ENCODE assay signal across 15 cellular contexts in the genomic region with DNA sequence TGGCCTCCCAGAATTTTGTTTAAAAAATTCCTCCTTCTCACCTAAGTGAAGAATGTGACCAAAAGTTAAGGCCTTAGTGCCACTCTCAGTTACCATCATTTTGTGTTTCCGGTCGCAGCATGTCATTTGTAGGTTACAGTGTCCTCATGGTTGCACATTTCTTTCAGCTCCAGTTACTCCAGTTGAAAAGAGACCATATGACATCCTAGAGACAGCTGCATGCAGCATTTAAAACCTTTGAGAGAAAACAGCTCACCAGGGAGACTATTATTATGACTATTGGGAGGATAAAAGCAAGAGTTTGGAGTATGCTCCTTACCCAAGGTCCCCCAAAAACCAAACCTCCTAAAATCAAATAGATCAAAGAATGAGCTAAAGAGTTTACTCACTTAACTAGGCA. TPM values are rescaled to one million over a fixed set of nuclear protein-coding genes. Genes with fewer than 3 reads are reported as not detected.
DNase-seq lines count a peak whose midpoint lies in the region; ATAC-seq and TF ChIP-seq lines count a peak whose summit lies in the region.
"Had no signal": no experiment of that assay in that cellular context is flagged by ENCODE, and none has a peak within 500 bp of the region (broad histone marks: within the 10 kb centered on the region; RNA-seq: fewer than 3 reads in every experiment).

No MANE protein-coding gene starts in this region.

- no peak overlapping the region for H2BK12ac ChIP-seq in H9 (ENCODE audit: insufficient read length, low read depth, low read length)

- H3K4me1 ChIP-seq in H9 (ENCODE audit: insufficient read depth, low read length) (peaks cover 2% of the 10 kb centered on the region; the same call in 1 of the 2 replicates), psoas muscle (no peaks in the 10 kb centered on the region)

- H3K79me1 ChIP-seq in H9 (ENCODE audit: insufficient read depth, low read depth, low read length, poor library complexity, severe bottlenecking): no peaks in the 10 kb centered on the region

- no peak overlapping the region for H4K8ac ChIP-seq in H9 (replicated peaks; ENCODE audit: insufficient read length, low read depth, low read length)

- H2BK20ac ChIP-seq in H9 (ENCODE audit: low read depth, low read length, poor library complexity, severe bottlenecking): no peak overlapping the region

- no peaks in the 10 kb centered on the region for H3K27me3 ChIP-seq in H9 (ENCODE audit: insufficient read depth, low read length)
- H3K27me3 ChIP-seq in psoas muscle (ENCODE audit: insufficient read depth in 3 of 3, low read length in 2 of 3): no peaks in the 10 kb centered on the region
- H3K27me3 ChIP-seq: MG63 had no signal

- H3K4me1 Mint-ChIP-seq in H9 (peaks cover 24 to 26% of the 10 kb centered on the region in 2 experiments), nephron progenitor cell (no peaks in the 10 kb centered on the region)
- no peaks in the 10 kb centered on the region for H3K4me1 Mint-ChIP-seq in activated T-helper 17 cell treated with anti-CD3 and anti-CD28 coated beads, Interleukin-2, amount 50 U/mL, for 72 hours

- no peak overlapping the region for H3K4me3 ChIP-seq in fibroblast of villous mesenchyme (ENCODE audit: low read depth, low read length)
- H3K4me3 ChIP-seq in psoas muscle: no peak overlapping the region
- H3K4me3 ChIP-seq: MG63 had no signal

- H3T11ph ChIP-seq in H9 (ENCODE audit: low read length): no peak overlapping the region

- H3K9me3 Mint-ChIP-seq in H9 (peaks cover 7 to 12% of the 10 kb centered on the region in 2 experiments), nephron progenitor cell (peaks cover 3% of the 10 kb centered on the region)
- peaks cover 5% of the 10 kb centered on the region for H3K9me3 Mint-ChIP-seq in activated T-helper 17 cell treated with anti-CD3 and anti-CD28 coated beads, Interleukin-2, amount 50 U/mL, for 72 hours

- H3K27ac Mint-ChIP-seq in H9: peak overlapping the region in 2 of 3 experiments; percentile 29 to 45; a peak in 3 of 7 replicates
- H3K27ac Mint-ChIP-seq in nephron progenitor cell: no peak overlapping the region
- no peak overlapping the region for H3K27ac Mint-ChIP-seq in activated T-helper 17 cell treated with anti-CD3 and anti-CD28 coated beads, Interleukin-2, amount 50 U/mL, for 72 hours

- no peak overlapping the region for H2BK15ac ChIP-seq in H9 (ENCODE audit: low read depth, low read length)

- peaks cover 5 to 8% (median 7%) of the 10 kb centered on the region in 3 experiments for H3K36me3 Mint-ChIP-seq in H9 (ENCODE audit: insufficient read depth in 1 of 3, low read depth in 3 of 3)
- H3K36me3 Mint-ChIP-seq in nephron progenitor cell (ENCODE audit: low read depth): no peaks in the 10 kb centered on the region
- H3K36me3 Mint-ChIP-seq in activated T-helper 17 cell treated with anti-CD3 and anti-CD28 coated beads, Interleukin-2, amount 50 U/mL, for 72 hours (ENCODE audit: low read depth): no peaks in the 10 kb centered on the region
- H3K36me3 Mint-ChIP-seq: CD14-positive monocyte had no signal

- H3K23me2 ChIP-seq in H9 (ENCODE audit: insufficient read length, low read depth, low read length, poor library complexity, severe bottlenecking): no peaks in the 10 kb centered on the region

- ATAC-seq in psoas muscle: peak in 2 of 4 donors; percentile 41 to 67
- no peak for ATAC-seq in activated T-helper 17 cell treated with anti-CD3 and anti-CD28 coated beads, Interleukin-2, amount 50 U/mL, for 72 hours (replicated peaks)

- H2BK120ac ChIP-seq in H9 (ENCODE audit: low read depth, low read length, poor library complexity, severe bottlenecking): no peak overlapping the region

- H3K9ac ChIP-seq in H9 (ENCODE audit: extremely low read depth, insufficient read length, low read length): no peak overlapping the region

- no peak for TF ChIP-seq CTCF in H9 (conservative IDR thresholded peaks at IDR 0.05)
- no peak for TF ChIP-seq CTCF in fibroblast of villous mesenchyme (IDR thresholded peaks at IDR 0.05; ENCODE audit: insufficient read depth, low read depth, low read length)
- TF ChIP-seq CTCF in psoas muscle (IDR thresholded peaks at IDR 0.05): no peak
- no peak for TF ChIP-seq CTCF in nephron progenitor cell (IDR thresholded peaks at IDR 0.05)

- H3K23ac ChIP-seq in H9 (ENCODE audit: insufficient read length, low read depth, low read length): no peak overlapping the region

- H4K5ac ChIP-seq in H9 (ENCODE audit: insufficient read length, low read depth, low read length): no peak overlapping the region

- no CpG with 5 or more reads among the region's 2 CpGs for WGBS in H9 (ENCODE audit: extremely low coverage, insufficient read length, low lambda C conversion rate)
- WGBS in psoas muscle, 3 donors: 31 to 43% (median 43%) methylated on average over 2 of the region's 2 CpGs

- H3K56ac ChIP-seq in H9 (ENCODE audit: insufficient read length, low read depth, low read length): no peak overlapping the region

- DNase-seq in H9 (no peak), NCI-H345 treated with DMSO at 0.1 percent for 48 hours (lab: John Stamatoyannopoulos, UW; ENCODE audit: unreplicated experiment) (peak; percentile 27), fibroblast of villous mesenchyme (ENCODE audit: low read depth) (peak; percentile 10), psoas muscle (no peak), amniotic stem cell (lab: John Stamatoyannopoulos, UW) (no peak), nephron progenitor cell (no peak), pons (ENCODE audit: low spot score) (no peak)
- DNase-seq: ACHN, KG1, MG63, NCI-H1092, NCI-H146, NCI-H446 treated with DMSO at 0.1 percent for 48 hours had no signal

- H2AFZ ChIP-seq in H9 (ENCODE audit: low read length): no peak overlapping the region

- H3K4me2 ChIP-seq in H9 (ENCODE audit: insufficient read depth, insufficient read length, low read length): no peak overlapping the region

- H3K18ac ChIP-seq in H9 (ENCODE audit: insufficient read length, low read depth, low read length): no peak overlapping the region

- H3K79me2 ChIP-seq in H9 (ENCODE audit: insufficient read depth, low read length): no peaks in the 10 kb centered on the region

- no peak overlapping the region for H2BK5ac ChIP-seq in H9 (ENCODE audit: insufficient read length, low read length)

- intact Hi-C loops in psoas muscle (cut with DNase I): loop anchor here in 1 of 2 donors (5.0 kb wide), 1 partner anchor 63 kb away; no protein-coding TSS in a partner anchor

- H3K27me3 Mint-ChIP-seq in H9 (ENCODE audit: low read depth): no peaks in the 10 kb centered on the region
- H3K27me3 Mint-ChIP-seq in nephron progenitor cell (ENCODE audit: low read depth, poor library complexity): no peaks in the 10 kb centered on the region
- no peaks in the 10 kb centered on the region for H3K27me3 Mint-ChIP-seq in activated T-helper 17 cell treated with anti-CD3 and anti-CD28 coated beads, Interleukin-2, amount 50 U/mL, for 72 hours

- H2AK5ac ChIP-seq in H9 (ENCODE audit: insufficient read length, low read length): no peak overlapping the region

- H3K4me3 Mint-ChIP-seq in H9: no peak overlapping the region
- H3K4me3 Mint-ChIP-seq in nephron progenitor cell: no peak overlapping the region
- no peak overlapping the region for H3K4me3 Mint-ChIP-seq in activated T-helper 17 cell treated with anti-CD3 and anti-CD28 coated beads, Interleukin-2, amount 50 U/mL, for 72 hours
- H3K4me3 Mint-ChIP-seq: CD14-positive monocyte had no signal

- no peaks in the 10 kb centered on the region for H4K20me1 ChIP-seq in H9 (ENCODE audit: control insufficient read depth, insufficient read depth, insufficient read length)

- H3K14ac ChIP-seq in H9 (ENCODE audit: insufficient read depth, low read length): no peak overlapping the region

- H3K27ac ChIP-seq in H9 (ENCODE audit: insufficient read length, low read depth, low read length) (no peak overlapping the region), psoas muscle (peak overlapping the region; percentile 76)

- H4K91ac ChIP-seq in H9 (ENCODE audit: insufficient read length, low read depth, low read length): no peak overlapping the region

- H3K9me3 ChIP-seq in H9 (ENCODE audit: control insufficient read depth, low read depth, low read length): no peaks in the 10 kb centered on the region
- H3K9me3 ChIP-seq in psoas muscle: no peaks in the 10 kb centered on the region

- no peaks in the 10 kb centered on the region for H3K36me3 ChIP-seq in psoas muscle (ENCODE audit: insufficient read depth in 1 of 2, low read depth in 1 of 2)
- H3K36me3 ChIP-seq: MG63 had no signal

- no peak overlapping the region for H3K4ac ChIP-seq in H9 (ENCODE audit: low read depth, low read length)

RNA-seq across cellular contexts. Expression of a gene that starts 45.8 kb away (rescaled TPM):
- total RNA-seq in H9 (2021): 4.0 and 4.3 TPM in 2 replicates
- total RNA-seq in fibroblast of villous mesenchyme: 41.2 and 106 TPM in 2 replicates
- total RNA-seq in psoas muscle: 1 to 10 TPM in 1 of 4 donors, under 1 TPM in 2, not detected in 1; 0.26 to 1.0 (median 0.34) TPM
- polyA plus RNA-seq in psoas muscle: 1 to 10 TPM in 1 of 3 donors, under 1 TPM in 2; 0.13 to 2.1 (median 0.27) TPM
- under 1 TPM in 1 of 2 donors, not detected in 1; 0.98 TPM for total RNA-seq in activated T-helper 17 cell treated with anti-CD3 and anti-CD28 coated beads, Interleukin-2, amount 50 U/mL, for 72 hours

RNA-seq across cellular contexts. Expression of a gene that starts 57.2 kb away (rescaled TPM):
- total RNA-seq in H9 (2021) (47.0 and 49.6 TPM in 2 replicates), fibroblast of villous mesenchyme (40.3 and 45.8 TPM in 2 replicates), psoas muscle (10 to 100 TPM; 27.0 to 31.7 (median 28.5) TPM)
- 10 to 100 TPM; 10.3 to 25.8 (median 14.7) TPM for polyA plus RNA-seq in psoas muscle
- total RNA-seq in activated T-helper 17 cell treated with anti-CD3 and anti-CD28 coated beads, Interleukin-2, amount 50 U/mL, for 72 hours: 10 to 100 TPM; 29.7 to 35.2 TPM

Comparison
In these comparisons a context has a peak if more than half of its experiments do, and no peak if none do; other contexts are left out.
1. DNase-seq: peak in NCI-H345 treated with DMSO at 0.1 percent for 48 hours (single experiment) and fibroblast of villous mesenchyme (single experiment); none in H9 (single experiment), psoas muscle (0 of 2), amniotic stem cell (single experiment), nephron progenitor cell (single experiment) and pons (single experiment).
2. H3K27ac Mint-ChIP-seq: peak in H9 (2 of 3); none in nephron progenitor cell (single experiment) and activated T-helper 17 cell treated with anti-CD3 and anti-CD28 coated beads, Interleukin-2, amount 50 U/mL, for 72 hours (single experiment).